In genomic region chr2:80482276-80482675, GRCh38 we compare ENCODE assay signal across 26 cellular contexts.
"Had no signal": no experiment of that assay in that cellular context is flagged by ENCODE, and none has a peak within 500 bp of the region (broad histone marks: within the 10 kb centered on the region; RNA-seq: fewer than 3 reads in every experiment).

No MANE protein-coding gene starts in this region.

- H3K27me3 ChIP-seq: ascending aorta, body of pancreas, Peyer's patch had no signal

- DNase-seq: activated B cell treated with CpG ODN at 0.5 μM for 24 hours; activated CD4-positive, alpha-beta memory T cell treated with anti-CD3 and anti-CD28 coated beads for 36 hours; activated CD4-positive, alpha-beta T cell treated with anti-CD3 and anti-CD28 coated beads for 1 hour; activated CD4-positive, alpha-beta T cell treated with anti-CD3 and anti-CD28 coated beads, Interleukin-2, amount 10 ng/mL, durations not matched to agents 7 days and 5 days; activated CD8-positive, alpha-beta memory T cell treated with anti-CD3 and anti-CD28 coated beads for 24 hours; activated effector memory CD4-positive, alpha-beta T cell treated with anti-CD3 and anti-CD28 coated beads, Interleukin-2, amount 50 U/mL, for 16 hours; activated naive CD4-positive, alpha-beta T cell treated with Interleukin-2 at 50 U/mL for 16 hours; activated naive CD8-positive, alpha-beta T cell treated with anti-CD3 and anti-CD28 coated beads, Interleukin-2, amount 50 U/mL, for 24 hours; activated T-cell treated with anti-CD3 and anti-CD28 coated beads, Interleukin-2, amount 50 U/mL, for 4 hours; amniotic stem cell; body of pancreas; Karpas-422; MM.1S; NCI-H1105; NCI-H1436; NCI-H1694 treated with DMSO at 0.1 percent for 48 hours; NCI-H2029 treated with DMSO at 0.1 percent for 48 hours; NCI-H446; Peyer's patch; SHP77 treated with DMSO at 0.1 percent for 48 hours; T-cell; T-helper 2 cell; T1000 had no signal

- ATAC-seq: activated naive CD4-positive, alpha-beta T cell treated with anti-CD3 and anti-CD28 coated beads, Interleukin-2, amount 50 U/mL, for 72 hours; activated naive CD8-positive, alpha-beta T cell treated with anti-CD3 and anti-CD28 coated beads, Interleukin-2, amount 50 U/mL, for 24 hours; activated T-cell treated with anti-CD3 and anti-CD28 coated beads, Interleukin-2, amount 50 U/mL, for 4 hours; body of pancreas; T-cell had no signal

- H3K36me3 ChIP-seq: ascending aorta, Peyer's patch had no signal

- H3K27ac ChIP-seq: ascending aorta, body of pancreas, Peyer's patch, RWPE1 had no signal

- H3K4me1 ChIP-seq: ascending aorta, body of pancreas, Peyer's patch had no signal

- H3K4me3 ChIP-seq: ascending aorta, body of pancreas, Peyer's patch had no signal

- H3K9me3 ChIP-seq: ascending aorta, body of pancreas, Peyer's patch had no signal
